Comparison of ENCODE assay signal across 8 cellular contexts in the genomic region with DNA sequence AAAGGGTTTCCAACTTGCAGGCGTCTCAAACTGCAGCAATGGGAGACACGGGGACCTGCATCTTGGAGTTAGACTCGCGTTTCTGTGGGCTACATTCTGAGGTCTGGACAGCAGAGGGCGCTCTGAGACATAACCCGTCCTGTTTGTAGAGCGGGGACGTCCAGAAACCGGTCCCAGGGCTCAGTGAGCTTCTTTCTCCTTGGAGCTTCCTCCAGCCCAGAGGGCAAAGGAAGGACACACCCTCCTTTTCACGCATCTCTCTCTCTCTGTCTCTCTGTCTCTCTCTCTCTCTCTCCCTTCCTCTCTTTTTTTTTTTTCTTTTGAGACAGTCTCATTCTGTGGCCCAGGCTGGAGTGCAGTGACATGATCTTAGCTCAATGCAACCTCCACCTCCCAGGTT. TPM values are rescaled to one million over a fixed set of nuclear protein-coding genes. Genes with fewer than 3 reads are reported as not detected.
DNase-seq lines count a peak whose midpoint lies in the region; ATAC-seq and TF ChIP-seq lines count a peak whose summit lies in the region.

No MANE protein-coding gene starts in this region.

- H3K27ac ChIP-seq in HEK293 (ENCODE audit: extremely low read depth, low read depth, low read length) (no peak overlapping the region), mesenchymal stem cell (ENCODE audit: low read length, poor library complexity, severe bottlenecking) (no peak overlapping the region)
- no peak overlapping the region for H3K27ac ChIP-seq in effector memory CD4-positive, alpha-beta T cell (ENCODE audit: insufficient read depth, low read length, poor library complexity, severe bottlenecking)

- TF ChIP-seq CTCF in HEK293 (tag by site-specific recombination; IDR thresholded peaks at IDR 0.05), result peak; percentile 65

- no peak overlapping the region for H4K91ac ChIP-seq in mesenchymal stem cell (ENCODE audit: low read length)

- H2BK5ac ChIP-seq in mesenchymal stem cell (ENCODE audit: low read depth, low read length, poor library complexity, severe bottlenecking), result no peak overlapping the region

- POLR2A ChIA-PET in HEK293 (lab: Yijun Ruan, JAX), result no interaction called here
- POLR2A ChIA-PET in activated CD8-positive, alpha-beta T cell treated with anti-CD3 and anti-CD28 coated beads, Interleukin-2, amount 10 ng/mL, durations not matched to agents 7 days and 5 days (lab: Charles Lee), result interaction anchor here (0.8 kb wide), 1 partner anchor 170 kb away, joined by 3 read pairs; no protein-coding TSS in a partner anchor

- no peaks in the 10 kb centered on the region for H3K27me3 ChIP-seq in effector memory CD4-positive, alpha-beta T cell (replicated peaks; ENCODE audit: control insufficient read depth, insufficient read depth, low read length, poor library complexity, severe bottlenecking)
- H3K27me3 ChIP-seq in mesenchymal stem cell (ENCODE audit: control insufficient read depth in 1 of 2, insufficient read depth in 1 of 2, low read length in 2 of 2), result peaks cover 31 to 53% of the 10 kb centered on the region in 2 experiments

- no peak overlapping the region for H3K4me3 ChIP-seq in HEK293 (ENCODE audit: low read depth, low read length)
- no peak overlapping the region for H3K4me3 ChIP-seq in effector memory CD4-positive, alpha-beta T cell (ENCODE audit: insufficient read depth, low read depth, low read length, poor library complexity, severe bottlenecking)
- H3K4me3 ChIP-seq in mesenchymal stem cell (ENCODE audit: insufficient read depth in 1 of 2, low read depth in 1 of 2, low read length in 2 of 2), result no peak overlapping the region

- ATAC-seq in activated CD8-positive, alpha-beta T cell treated with anti-CD3 and anti-CD28 coated beads, Interleukin-2, amount 10 ng/mL, durations not matched to agents 7 days and 5 days, result peak; percentile 83

- 4% methylated on average over 10 of the region's 10 CpGs for WGBS in mesenchymal stem cell

- no peak overlapping the region for H4K8ac ChIP-seq in mesenchymal stem cell (ENCODE audit: low read length)

- H2BK15ac ChIP-seq in mesenchymal stem cell (ENCODE audit: low read depth, poor library complexity, severe bottlenecking), result no peak overlapping the region

- no peak overlapping the region for H2AK5ac ChIP-seq in mesenchymal stem cell (ENCODE audit: low read length, severe bottlenecking)

- no peaks in the 10 kb centered on the region for H3K36me3 ChIP-seq in HEK293 (ENCODE audit: control insufficient read depth in 2 of 2, insufficient read depth in 1 of 2, low read length in 2 of 2)
- H3K36me3 ChIP-seq in effector memory CD4-positive, alpha-beta T cell (ENCODE audit: control insufficient read depth, insufficient read depth, low read length), result no peaks in the 10 kb centered on the region
- no peaks in the 10 kb centered on the region for H3K36me3 ChIP-seq in mesenchymal stem cell (ENCODE audit: control insufficient read depth in 1 of 2, insufficient read depth in 2 of 2, low read depth in 1 of 2, low read length in 2 of 2)

- no peak overlapping the region for H3K4me2 ChIP-seq in mesenchymal stem cell (ENCODE audit: low read length, poor library complexity, severe bottlenecking)

- no peak overlapping the region for H3K4me3 Mint-ChIP-seq in activated CD8-positive, alpha-beta T cell treated with anti-CD3 and anti-CD28 coated beads, Interleukin-2, amount 10 ng/mL, durations not matched to agents 7 days and 5 days

- H2AFZ ChIP-seq in mesenchymal stem cell (ENCODE audit: low read depth, low read length), result no peak overlapping the region

- CTCF ChIA-PET in HEK293 (lab: Yijun Ruan, JAX), result interaction anchor here (0.6 to 6.2 kb wide), 44 partner anchors 9 to 1243 kb away, joined by 3 to 292 read pairs (median 4); a partner anchor contains a TSS
- CTCF ChIA-PET in activated CD8-positive, alpha-beta T cell treated with anti-CD3 and anti-CD28 coated beads, Interleukin-2, amount 10 ng/mL, durations not matched to agents 7 days and 5 days (lab: Charles Lee), result interaction anchor here (0.7 to 6.6 kb wide), 37 partner anchors 12 to 699 kb away, joined by 3 to 385 read pairs (median 4); a partner anchor contains a TSS

- no peak overlapping the region for H2BK12ac ChIP-seq in mesenchymal stem cell (ENCODE audit: low read length in 2 of 2)

- no peaks in the 10 kb centered on the region for H3K4me1 ChIP-seq in HEK293 (ENCODE audit: control insufficient read depth, insufficient read depth, low read length)
- no peaks in the 10 kb centered on the region for H3K4me1 ChIP-seq in effector memory CD4-positive, alpha-beta T cell (ENCODE audit: control insufficient read depth, insufficient read depth, low read length, poor library complexity, severe bottlenecking)
- no peaks in the 10 kb centered on the region for H3K4me1 ChIP-seq in mesenchymal stem cell (ENCODE audit: control insufficient read depth, insufficient read depth, low read depth, low read length)

- H3K14ac ChIP-seq in mesenchymal stem cell (ENCODE audit: low read length in 2 of 2), result no peak overlapping the region

- no peak overlapping the region for H3K23ac ChIP-seq in mesenchymal stem cell (ENCODE audit: low read length in 2 of 2)

- H3K9ac ChIP-seq in mesenchymal stem cell (ENCODE audit: low read length), result no peak overlapping the region

- no peaks in the 10 kb centered on the region for H3K9me3 Mint-ChIP-seq in activated CD8-positive, alpha-beta T cell treated with anti-CD3 and anti-CD28 coated beads, Interleukin-2, amount 10 ng/mL, durations not matched to agents 7 days and 5 days (ENCODE audit: insufficient read depth)

- peaks cover 9% of the 10 kb centered on the region for H3K4me1 Mint-ChIP-seq in activated CD8-positive, alpha-beta T cell treated with anti-CD3 and anti-CD28 coated beads, Interleukin-2, amount 10 ng/mL, durations not matched to agents 7 days and 5 days (ENCODE audit: low read depth)

- peak in 9 of 14 donors; percentile 12 to 61 (median 31) for DNase-seq in C1 segment of cervical spinal cord (lab: John Stamatoyannopoulos, UW)
- peak; percentile 84 for DNase-seq in NOMO-1 treated with DMSO at 0.1 percent for 48 hours (lab: John Stamatoyannopoulos, UW; ENCODE audit: unreplicated experiment)
- peak; percentile 92 for DNase-seq in activated CD8-positive, alpha-beta T cell treated with anti-CD3 and anti-CD28 coated beads, Interleukin-2, amount 10 ng/mL, durations not matched to agents 7 days and 5 days
- DNase-seq in effector memory CD4-positive, alpha-beta T cell, result peak; percentile 57 to 71 (median 58)
- peak; percentile 84 for DNase-seq in mesenchymal stem cell
- peak; percentile 70 to 72 for DNase-seq in stimulated activated CD8-positive, alpha-beta memory T cell treated with anti-CD3 and anti-CD28 coated beads, Interleukin-2, amount 100 ng/mL, for 1 hour (ENCODE audit: low read depth in 2 of 2)
- DNase-seq in GF-D8 (lab: John Stamatoyannopoulos, UW), result no peak

- H3K9me3 ChIP-seq in HEK293 (ENCODE audit: control insufficient read depth, insufficient read depth, low read depth, low read length), result no peaks in the 10 kb centered on the region
- H3K9me3 ChIP-seq in effector memory CD4-positive, alpha-beta T cell (ENCODE audit: control insufficient read depth, low read length), result no peaks in the 10 kb centered on the region
- peaks cover 3% of the 10 kb centered on the region for H3K9me3 ChIP-seq in mesenchymal stem cell (ENCODE audit: control insufficient read depth, low read length)

- H3K27me3 Mint-ChIP-seq in activated CD8-positive, alpha-beta T cell treated with anti-CD3 and anti-CD28 coated beads, Interleukin-2, amount 10 ng/mL, durations not matched to agents 7 days and 5 days (ENCODE audit: low read depth), result peaks cover 8% of the 10 kb centered on the region

- no peaks in the 10 kb centered on the region for H3K79me1 ChIP-seq in mesenchymal stem cell (replicated peaks; ENCODE audit: low read length, poor library complexity, severe bottlenecking)

- H3K36me3 Mint-ChIP-seq in activated CD8-positive, alpha-beta T cell treated with anti-CD3 and anti-CD28 coated beads, Interleukin-2, amount 10 ng/mL, durations not matched to agents 7 days and 5 days (ENCODE audit: low read depth), result no peaks in the 10 kb centered on the region

- H3K27ac Mint-ChIP-seq in activated CD8-positive, alpha-beta T cell treated with anti-CD3 and anti-CD28 coated beads, Interleukin-2, amount 10 ng/mL, durations not matched to agents 7 days and 5 days, result no peak overlapping the region

- H3K4ac ChIP-seq in mesenchymal stem cell (ENCODE audit: low read depth in 1 of 2, low read length in 2 of 2), result no peak overlapping the region

- H2BK120ac ChIP-seq in mesenchymal stem cell (ENCODE audit: low read depth, low read length), result no peak overlapping the region

- H3K18ac ChIP-seq in mesenchymal stem cell (ENCODE audit: low read depth in 1 of 2, low read length in 2 of 2), result no peak overlapping the region

TF ChIP-seq in HEK293, 187 proteins besides CTCF, POLR2A, EP300 and RAD21 (continues in another document):
- TF ChIP-seq ZNF660 (tag by site-specific recombination; IDR thresholded peaks at IDR 0.05), result 0 out of 2 replicates have a peak, but pooled peaks have one; percentile 15
- no peak for TF ChIP-seq ZXDB (tag by site-specific recombination; IDR thresholded peaks at IDR 0.05)
- TF ChIP-seq, protein P1, sequence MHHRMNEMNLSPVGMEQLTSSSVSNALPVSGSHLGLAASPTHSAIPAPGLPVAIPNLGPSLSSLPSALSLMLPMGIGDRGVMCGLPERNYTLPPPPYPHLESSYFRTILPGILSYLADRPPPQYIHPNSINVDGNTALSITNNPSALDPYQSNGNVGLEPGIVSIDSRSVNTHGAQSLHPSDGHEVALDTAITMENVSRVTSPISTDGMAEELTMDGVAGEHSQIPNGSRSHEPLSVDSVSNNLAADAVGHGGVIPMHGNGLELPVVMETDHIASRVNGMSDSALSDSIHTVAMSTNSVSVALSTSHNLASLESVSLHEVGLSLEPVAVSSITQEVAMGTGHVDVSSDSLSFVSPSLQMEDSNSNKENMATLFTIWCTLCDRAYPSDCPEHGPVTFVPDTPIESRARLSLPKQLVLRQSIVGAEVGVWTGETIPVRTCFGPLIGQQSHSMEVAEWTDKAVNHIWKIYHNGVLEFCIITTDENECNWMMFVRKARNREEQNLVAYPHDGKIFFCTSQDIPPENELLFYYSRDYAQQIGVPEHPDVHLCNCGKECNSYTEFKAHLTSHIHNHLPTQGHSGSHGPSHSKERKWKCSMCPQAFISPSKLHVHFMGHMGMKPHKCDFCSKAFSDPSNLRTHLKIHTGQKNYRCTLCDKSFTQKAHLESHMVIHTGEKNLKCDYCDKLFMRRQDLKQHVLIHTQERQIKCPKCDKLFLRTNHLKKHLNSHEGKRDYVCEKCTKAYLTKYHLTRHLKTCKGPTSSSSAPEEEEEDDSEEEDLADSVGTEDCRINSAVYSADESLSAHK (tag by site-specific recombination; IDR thresholded peaks at IDR 0.05), result peak; percentile 26; the same call in 1 of the 2 replicates
- TF ChIP-seq ZNF670 (tag by site-specific recombination; IDR thresholded peaks at IDR 0.05; ENCODE audit: low read depth), result no peak

RNA-seq across cellular contexts. Expression of a gene that starts 19.8 kb away (rescaled TPM):
- total RNA-seq in activated CD8-positive, alpha-beta T cell treated with anti-CD3 and anti-CD28 coated beads, Interleukin-2, amount 10 ng/mL, durations not matched to agents 7 days and 5 days, result 100 to 1,000 TPM; 505 to 520 TPM
- polyA plus RNA-seq in mesenchymal stem cell (2013, experiment 1 of 2), result 933 TPM
- 903 TPM for polyA plus RNA-seq in mesenchymal stem cell (2013, experiment 2 of 2)

RNA-seq across cellular contexts. Expression of a gene that starts 19.9 kb away (rescaled TPM):
- 10 to 100 TPM; 33.3 to 43.0 TPM for total RNA-seq in activated CD8-positive, alpha-beta T cell treated with anti-CD3 and anti-CD28 coated beads, Interleukin-2, amount 10 ng/mL, durations not matched to agents 7 days and 5 days
- polyA plus RNA-seq in mesenchymal stem cell (2013, experiment 1 of 2), result 26.5 TPM
- polyA plus RNA-seq in mesenchymal stem cell (2013, experiment 2 of 2), result 26.0 TPM
